ENCODE assay signal across 1 cellular context in genomic region chr19:49085020-49085867, GRCh38.
A peak's percentile ranks its signal among the peaks of the same experiment; 100 is the strongest.
TF ChIP-seq lines count a peak whose summit lies in the region.

Gene SNRNP70, plus strand, starts transcription at chr19:49085451. Its CDS starts 964 bp downstream, at chr19:49086415.

TF ChIP-seq in neural cell, 6 proteins besides CTCF, POLR2A, EP300 and RAD21 (continued from another document):
- TF ChIP-seq REST (IDR thresholded peaks at IDR 0.05; ENCODE audit: borderline replicate concordance) (peak; percentile 92), SMC3 (conservative IDR thresholded peaks at IDR 0.05; ENCODE audit: poor library complexity) (peak; percentile 26), TAF1 (IDR thresholded peaks at IDR 0.05; ENCODE audit: low read depth) (peak; percentile 97)
